24 cellular contexts compared by ENCODE assay signal in genomic region chr7:102806613-102807012, GRCh38.
"Had no signal": no experiment of that assay in that cellular context is flagged by ENCODE, and none has a peak within 500 bp of the region (broad histone marks: within the 10 kb centered on the region; RNA-seq: fewer than 3 reads in every experiment).

No MANE protein-coding gene starts in this region.

- H2AFZ ChIP-seq: hepatocyte had no signal

- H3K4me3 Mint-ChIP-seq: naive thymus-derived CD8-positive, alpha-beta T cell; stimulated activated memory B cell treated with anti-CD40 and anti-IgM and Interleukin-4, amounts not matched to agents 10 μg/mL and 1 μg/mL and 100 μg/mL, for 72 hours; stimulated activated naive CD8-positive, alpha-beta T cell treated with anti-CD3 and anti-CD28 coated beads, Interleukin-15, amount 100 ng/mL, for 72 hours; type B pancreatic cell had no signal

- H3K27me3 Mint-ChIP-seq: naive thymus-derived CD8-positive, alpha-beta T cell; progenitor cell of endocrine pancreas; stimulated activated memory B cell treated with anti-CD40 and anti-IgM and Interleukin-4, amounts not matched to agents 10 μg/mL and 1 μg/mL and 100 μg/mL, for 72 hours; stimulated activated naive CD8-positive, alpha-beta T cell treated with anti-CD3 and anti-CD28 coated beads, Interleukin-15, amount 100 ng/mL, for 72 hours; type B pancreatic cell had no signal

- ATAC-seq: left lobe of liver; lower lobe of right lung; naive thymus-derived CD8-positive, alpha-beta T cell; stimulated activated memory B cell treated with anti-CD40 and anti-IgM and Interleukin-4, amounts not matched to agents 10 μg/mL and 1 μg/mL and 100 μg/mL, for 72 hours; stimulated activated naive CD8-positive, alpha-beta T cell treated with anti-CD3 and anti-CD28 coated beads, Interleukin-15, amount 100 ng/mL, for 72 hours had no signal

- DNase-seq: heart right ventricle; islet precursor cell; lower lobe of right lung; mammary epithelial cell; mesenchymal stem cell; naive thymus-derived CD8-positive, alpha-beta T cell; ovary; right lobe of liver; stimulated activated CD4-positive, alpha-beta T cell treated with anti-CD3 and anti-CD28 coated beads, Interleukin-1b, Interleukin-23, amount 100 ng/mL, for 48 hours; stimulated activated CD4-positive, alpha-beta T cell treated with anti-CD3 and anti-CD28 coated beads, Interleukin-2, amount 100 ng/mL, for 48 hours; stimulated activated CD4-positive, alpha-beta T cell treated with anti-CD3 and anti-CD28 coated beads, Interleukin-4, amount 100 ng/mL, for 4 hours; stimulated activated CD8-positive, alpha-beta memory T cell treated with anti-CD3 and anti-CD28 coated beads, Interleukin-4, amount 100 ng/mL, for 48 hours; stimulated activated naive CD4-positive, alpha-beta T cell treated with Interleukin-2 at 50 U/mL for 16 hours; stimulated activated naive CD8-positive, alpha-beta T cell treated with anti-CD3 and anti-CD28 coated beads, Interleukin-15, amount 100 ng/mL, for 72 hours; substantia nigra; uterus had no signal

- H3K4me2 ChIP-seq: hepatocyte, smooth muscle cell had no signal

- H3K27ac ChIP-seq: heart right ventricle, hepatocyte, lower lobe of right lung, ovary, right atrium auricular region, right lobe of liver, tibial nerve, uterus had no signal

- H3K4me3 ChIP-seq: heart right ventricle, hepatocyte, lower lobe of right lung, ovary, right atrium auricular region, right lobe of liver, smooth muscle cell, tibial nerve, uterus had no signal

- H3K4me1 Mint-ChIP-seq: stimulated activated memory B cell treated with anti-CD40 and anti-IgM and Interleukin-4, amounts not matched to agents 10 μg/mL and 1 μg/mL and 100 μg/mL, for 72 hours; stimulated activated naive CD8-positive, alpha-beta T cell treated with anti-CD3 and anti-CD28 coated beads, Interleukin-15, amount 100 ng/mL, for 72 hours had no signal

- H3K36me3 ChIP-seq: ovary, right atrium auricular region, right lobe of liver, uterus had no signal

- H3K27ac Mint-ChIP-seq: progenitor cell of endocrine pancreas; stimulated activated memory B cell treated with anti-CD40 and anti-IgM and Interleukin-4, amounts not matched to agents 10 μg/mL and 1 μg/mL and 100 μg/mL, for 72 hours; stimulated activated naive CD8-positive, alpha-beta T cell treated with anti-CD3 and anti-CD28 coated beads, Interleukin-15, amount 100 ng/mL, for 72 hours; type B pancreatic cell had no signal

- H3K9me3 ChIP-seq: lower lobe of right lung, ovary, right atrium auricular region, right lobe of liver, tibial nerve, uterus had no signal

- H3K27me3 ChIP-seq: heart right ventricle, hepatocyte, ovary, right atrium auricular region, right lobe of liver, tibial nerve, uterus had no signal
